ENCODE assay signal across 22 cellular contexts in genomic region chr20:8438748-8439147, GRCh38.
"Had no signal": no experiment of that assay in that cellular context is flagged by ENCODE, and none has a peak within 500 bp of the region (broad histone marks: within the 10 kb centered on the region; RNA-seq: fewer than 3 reads in every experiment).

No MANE protein-coding gene starts in this region.

- H3K4me3 ChIP-seq: hepatocyte, lung, pancreas, stomach, thoracic aorta, upper lobe of left lung, uterus had no signal

- H3K4me1 ChIP-seq: foreskin keratinocyte, pancreas, stomach, upper lobe of left lung, uterus had no signal

- DNase-seq: dermis blood vessel endothelial cell; endodermal cell; erythroblast; foreskin keratinocyte; kidney; left cardiac atrium; left ventricle myocardium superior; mesenchymal stem cell; midbrain; occipital lobe; pancreas; small intestine; stimulated activated CD4-positive, alpha-beta T cell treated with anti-CD3 and anti-CD28 coated beads, Interleukin-12 subunit alpha, Interleukin-12 subunit beta, amount 100 ng/mL, for 4 hours; stimulated activated naive CD4-positive, alpha-beta T cell; stomach; substantia nigra; upper lobe of left lung; uterus had no signal

- H3K36me3 ChIP-seq: pancreas, stomach, thoracic aorta, upper lobe of left lung, uterus had no signal

- H3K27me3 ChIP-seq: foreskin keratinocyte, hepatocyte, pancreas, stomach, upper lobe of left lung, uterus had no signal

- H3K27ac ChIP-seq: foreskin keratinocyte, hepatocyte, pancreas, stomach, thoracic aorta, upper lobe of left lung, uterus had no signal

- ATAC-seq: foreskin keratinocyte; left cardiac atrium; left ventricle myocardium superior; natural killer cell treated with Interleukin-12 subunit alpha and Interleukin-12 subunit beta and Interleukin-15 and Interleukin-18, amount 100 ng/mL, for 72 hours had no signal

- H3K9me3 ChIP-seq: pancreas, stomach, thoracic aorta, upper lobe of left lung, uterus had no signal
